11 cellular contexts compared by ENCODE assay signal in genomic region chr3:9028134-9028533, GRCh38.
DNase-seq lines count a peak whose midpoint lies in the region; ATAC-seq and TF ChIP-seq lines count a peak whose summit lies in the region.
"Had no signal": no experiment of that assay in that cellular context is flagged by ENCODE, and none has a peak within 500 bp of the region (broad histone marks: within the 10 kb centered on the region; RNA-seq: fewer than 3 reads in every experiment).

No MANE protein-coding gene starts in this region.

- peaks cover 12% of the 10 kb centered on the region for H3K4me1 Mint-ChIP-seq in chondrocyte (ENCODE audit: low read depth)
- H3K4me1 Mint-ChIP-seq in CD4-positive, alpha-beta memory T cell, result no peaks in the 10 kb centered on the region
- no peaks in the 10 kb centered on the region for H3K4me1 Mint-ChIP-seq in T-helper 17 cell
- H3K4me1 Mint-ChIP-seq: endodermal cell had no signal

- ATAC-seq in right lobe of liver, result peak; percentile 72 to 94 (median 86)
- no peak for ATAC-seq in T-helper 17 cell

- no peak overlapping the region for H3K4me3 Mint-ChIP-seq in chondrocyte (ENCODE audit: unreplicated experiment)
- H3K4me3 Mint-ChIP-seq in CD4-positive, alpha-beta memory T cell, result no peak overlapping the region
- no peak overlapping the region for H3K4me3 Mint-ChIP-seq in T-helper 17 cell
- H3K4me3 Mint-ChIP-seq: endodermal cell had no signal

- H3K4me3 ChIP-seq in MG63 (no peak overlapping the region), cardiac fibroblast (replicated peaks in 1 of 2; ENCODE audit: low read depth in 2 of 2, low read length in 2 of 2) (no peak overlapping the region), right lobe of liver (no peak overlapping the region), testis (no peak overlapping the region)
- no peak overlapping the region for H3K4me3 ChIP-seq in CD4-positive, alpha-beta memory T cell (ENCODE audit: low read length in 2 of 2)

- DNase-seq in MG63 (peak; percentile 45), cardiac fibroblast (ENCODE audit: low read depth in 2 of 2) (peak; percentile 64 to 84), right lobe of liver (peak; percentile 85 to 92 (median 88)), testis (peak; percentile 94), chondrocyte (ENCODE audit: low spot score) (no peak), T-helper 17 cell (no peak)
- no peak for DNase-seq in CD4-positive, alpha-beta memory T cell
- no peak for DNase-seq in activated naive CD4-positive, alpha-beta T cell (lab: John Stamatoyannopoulos, UW)
- DNase-seq: activated CD4-positive, CD25-positive, alpha-beta regulatory T cell treated with anti-CD3 and anti-CD28 coated beads, Interleukin-2, amount 50 U/mL, for 72 hours; endodermal cell; NCI-H1417 had no signal

- no peak overlapping the region for H3K27ac Mint-ChIP-seq in chondrocyte (ENCODE audit: unreplicated experiment)
- H3K27ac Mint-ChIP-seq in CD4-positive, alpha-beta memory T cell, result no peak overlapping the region
- H3K27ac Mint-ChIP-seq in T-helper 17 cell, result no peak overlapping the region
- H3K27ac Mint-ChIP-seq: endodermal cell had no signal

- H3K27ac ChIP-seq in right lobe of liver (no peak overlapping the region), testis (peak overlapping the region; percentile 15 to 70)
- H3K27ac ChIP-seq in CD4-positive, alpha-beta memory T cell (ENCODE audit: low read depth, low read length), result no peak overlapping the region

- H3K9me3 Mint-ChIP-seq in chondrocyte (ENCODE audit: low read depth), result no peaks in the 10 kb centered on the region
- no peaks in the 10 kb centered on the region for H3K9me3 Mint-ChIP-seq in CD4-positive, alpha-beta memory T cell
- H3K9me3 Mint-ChIP-seq: endodermal cell had no signal

- intact Hi-C loops in right lobe of liver (cut with DNase I), result no loop called here
- intact Hi-C loops in testis (cut with DNase I; ENCODE audit: low total_unique reads), result no loop called here
- intact Hi-C loops in CD4-positive, alpha-beta memory T cell (cut with micrococcal nuclease), result no loop called here

- H3K36me3 Mint-ChIP-seq in chondrocyte (ENCODE audit: low read depth) (no peaks in the 10 kb centered on the region), T-helper 17 cell (ENCODE audit: low read depth) (peaks cover 2% of the 10 kb centered on the region)
- H3K36me3 Mint-ChIP-seq in CD4-positive, alpha-beta memory T cell, result no peaks in the 10 kb centered on the region

- TF ChIP-seq POLR2A in right lobe of liver (IDR thresholded peaks at IDR 0.05) (no peak), testis (IDR thresholded peaks at IDR 0.05) (no peak)

- CTCF ChIA-PET in CD4-positive, alpha-beta memory T cell (lab: Charles Lee; ENCODE audit: partially characterized antibody), result no interaction called here

- H3K27me3 Mint-ChIP-seq in chondrocyte (ENCODE audit: low read depth) (peaks cover 19% of the 10 kb centered on the region), T-helper 17 cell (peaks cover 8% of the 10 kb centered on the region)
- no peaks in the 10 kb centered on the region for H3K27me3 Mint-ChIP-seq in CD4-positive, alpha-beta memory T cell

- no peaks in the 10 kb centered on the region for H3K9me3 ChIP-seq in MG63
- H3K9me3 ChIP-seq in right lobe of liver, result no peaks in the 10 kb centered on the region
- H3K9me3 ChIP-seq in testis, result no peaks in the 10 kb centered on the region
- no peaks in the 10 kb centered on the region for H3K9me3 ChIP-seq in CD4-positive, alpha-beta memory T cell (ENCODE audit: control insufficient read depth in 1 of 2, low read length in 2 of 2)
- H3K9me3 ChIP-seq in T-helper 17 cell (ENCODE audit: control insufficient read depth, low read length, poor library complexity, severe bottlenecking), result no peaks in the 10 kb centered on the region

- H3K4me1 ChIP-seq in right lobe of liver, result peaks cover 0 to 6% (median 0%) of the 10 kb centered on the region in 4 donors
- peaks cover 16% of the 10 kb centered on the region for H3K4me1 ChIP-seq in testis
- no peaks in the 10 kb centered on the region for H3K4me1 ChIP-seq in CD4-positive, alpha-beta memory T cell (ENCODE audit: insufficient read depth, low read length)

- POLR2A ChIA-PET in CD4-positive, alpha-beta memory T cell (lab: Charles Lee; ENCODE audit: partially characterized antibody), result no interaction called here

- 30% methylated on average over 5 of the region's 5 CpGs for WGBS in right lobe of liver (ENCODE audit: insufficient coverage, low coverage, low lambda C conversion rate, missing lambda C conversion rate)
- 28 to 39% methylated on average over 5 of the region's 5 CpGs for WGBS in testis, 2 donors

- no peak for TF ChIP-seq CTCF in cardiac fibroblast (IDR thresholded peaks at IDR 0.05; ENCODE audit: low read depth, low read length)
- TF ChIP-seq CTCF in right lobe of liver (IDR thresholded peaks at IDR 0.05), result no peak
- no peak for TF ChIP-seq CTCF in testis (IDR thresholded peaks at IDR 0.05)
- TF ChIP-seq CTCF in chondrocyte (IDR thresholded peaks at IDR 0.05), result no peak

- no peaks in the 10 kb centered on the region for H3K36me3 ChIP-seq in MG63
- no peaks in the 10 kb centered on the region for H3K36me3 ChIP-seq in right lobe of liver
- no peaks in the 10 kb centered on the region for H3K36me3 ChIP-seq in testis (ENCODE audit: low read depth, missing control alignments)
- H3K36me3 ChIP-seq in CD4-positive, alpha-beta memory T cell (ENCODE audit: insufficient read depth, low read length), result no peaks in the 10 kb centered on the region

- H3K27me3 ChIP-seq in MG63 (no peaks in the 10 kb centered on the region), right lobe of liver (no peaks in the 10 kb centered on the region), testis (no peaks in the 10 kb centered on the region)
- H3K27me3 ChIP-seq in CD4-positive, alpha-beta memory T cell (ENCODE audit: insufficient read depth, low read length), result no peaks in the 10 kb centered on the region

Comparison
In these comparisons a context has a peak if more than half of its experiments do, and no peak if none do; other contexts are left out.
1. DNase-seq: peak in MG63 (single experiment), cardiac fibroblast (2 of 2), right lobe of liver (3 of 3) and testis (single experiment); none in chondrocyte (single experiment), CD4-positive, alpha-beta memory T cell (0 of 5), activated naive CD4-positive, alpha-beta T cell (0 of 4) and T-helper 17 cell (0 of 3).
2. H3K27ac ChIP-seq: peak in testis (2 of 2); none in right lobe of liver (0 of 3) and CD4-positive, alpha-beta memory T cell (single experiment).